In genomic region chr1:209202826-209203439, GRCh38 we compare ENCODE assay signal across 8 cellular contexts.
DNase-seq lines count a peak whose midpoint lies in the region; ATAC-seq and TF ChIP-seq lines count a peak whose summit lies in the region.

No MANE protein-coding gene starts in this region.

- H3K4me1 ChIP-seq in Karpas-422 (ENCODE audit: low read length) (no peaks in the 10 kb centered on the region), SJCRH30 (peaks cover 7% of the 10 kb centered on the region; the same call in 1 of the 2 replicates), fibroblast of lung (ENCODE audit: control insufficient read depth, extremely low read depth, insufficient read depth, low read length) (no peaks in the 10 kb centered on the region)

- H3K9ac ChIP-seq in Karpas-422 (ENCODE audit: low read length) (no peak overlapping the region), fibroblast of lung (ENCODE audit: insufficient read depth, low read length) (no peak overlapping the region)

- H2AFZ ChIP-seq in Karpas-422 (ENCODE audit: low read length), result no peak overlapping the region
- H2AFZ ChIP-seq in fibroblast of lung (ENCODE audit: low read length), result no peak overlapping the region

- DNase-seq in SHP77 (lab: John Stamatoyannopoulos, UW) (peak; percentile 21 to 29), SHP77 treated with DMSO at 0.1 percent for 48 hours (lab: John Stamatoyannopoulos, UW) (no peak), Karpas-422 (peak; percentile 67), SJCRH30 (peak; percentile 33 to 87), fibroblast of lung (ENCODE audit: low read depth in 2 of 2) (peak; percentile 59 to 66), renal cortical epithelial cell (ENCODE audit: low read depth) (peak; percentile 53)

- H3K4me2 ChIP-seq in Karpas-422 (ENCODE audit: low read depth, low read length, poor library complexity, severe bottlenecking) (no peak overlapping the region), fibroblast of lung (ENCODE audit: extremely low read depth, insufficient read depth, low read length) (no peak overlapping the region)

- H3K9me2 ChIP-seq in Karpas-422 (replicated peaks; ENCODE audit: insufficient read depth, low read length), result no peaks in the 10 kb centered on the region; the same call in 1 of the 2 replicates

- H3K36me3 ChIP-seq in Karpas-422 (ENCODE audit: insufficient read depth, low read length) (no peaks in the 10 kb centered on the region), SJCRH30 (no peaks in the 10 kb centered on the region), fibroblast of lung (ENCODE audit: control insufficient read depth, insufficient read depth, low read length) (no peaks in the 10 kb centered on the region)

- H4K20me1 ChIP-seq in Karpas-422 (ENCODE audit: insufficient read depth, low read depth, low read length), result no peaks in the 10 kb centered on the region
- no peaks in the 10 kb centered on the region for H4K20me1 ChIP-seq in fibroblast of lung (ENCODE audit: control insufficient read depth, extremely low read depth, insufficient read depth, low read length)

- H3K27ac ChIP-seq in Karpas-422 (ENCODE audit: low read length) (no peak overlapping the region), SJCRH30 (no peak overlapping the region), fibroblast of lung (ENCODE audit: insufficient read depth, low read length) (no peak overlapping the region)

- no peak for ATAC-seq in GM21737 (IDR thresholded peaks at IDR 0.05; ENCODE audit: unreplicated experiment)
- ATAC-seq in HG03280 (IDR thresholded peaks at IDR 0.05; ENCODE audit: unreplicated experiment), result no peak

- H3K79me2 ChIP-seq in Karpas-422 (ENCODE audit: low read length) (no peaks in the 10 kb centered on the region), fibroblast of lung (ENCODE audit: control insufficient read depth, insufficient read depth, low read length) (no peaks in the 10 kb centered on the region)

- no peaks in the 10 kb centered on the region for H3K27me3 ChIP-seq in Karpas-422 (ENCODE audit: low read length)
- H3K27me3 ChIP-seq in SJCRH30, result no peaks in the 10 kb centered on the region
- no peaks in the 10 kb centered on the region for H3K27me3 ChIP-seq in fibroblast of lung (ENCODE audit: control insufficient read depth, insufficient read depth, low read length)

- H3K9me3 ChIP-seq in Karpas-422 (ENCODE audit: low read length), result no peaks in the 10 kb centered on the region
- H3K9me3 ChIP-seq in SJCRH30 (replicated peaks), result peaks cover 4% of the 10 kb centered on the region
- no peaks in the 10 kb centered on the region for H3K9me3 ChIP-seq in fibroblast of lung (ENCODE audit: control insufficient read depth, insufficient read depth, low read depth, low read length)

- peak; percentile 71 to 75 for TF ChIP-seq CTCF in fibroblast of lung (conservative IDR thresholded peaks at IDR 0.05 in 1 of 2, IDR thresholded peaks at IDR 0.05 in 1 of 2; ENCODE audit: low read depth in 1 of 2, low read length in 2 of 2)

- H3K4me3 ChIP-seq in Karpas-422 (ENCODE audit: low read length) (no peak overlapping the region), SJCRH30 (no peak overlapping the region), fibroblast of lung (replicated peaks in 1 of 4; ENCODE audit: control extremely low read depth in 1 of 4, insufficient read depth in 1 of 4, low read depth in 3 of 4, low read length in 4 of 4) (no peak overlapping the region)
